In genomic region chr4:17098946-17099345, GRCh38 we compare ENCODE assay signal across 26 cellular contexts.
"Had no signal": no experiment of that assay in that cellular context is flagged by ENCODE, and none has a peak within 500 bp of the region (broad histone marks: within the 10 kb centered on the region; RNA-seq: fewer than 3 reads in every experiment).

No MANE protein-coding gene starts in this region.

- H3K9me3 Mint-ChIP-seq: natural killer cell; nephron progenitor cell; neural progenitor cell; stimulated activated naive B cell treated with anti-CD40 and anti-IgM and Interleukin-4, amounts not matched to agents 10 μg/mL and 1 μg/mL and 100 μg/mL, for 72 hours had no signal

- H3K4me1 Mint-ChIP-seq: naive B cell; stimulated activated naive B cell treated with anti-CD40 and anti-IgM and Interleukin-4, amounts not matched to agents 10 μg/mL and 1 μg/mL and 100 μg/mL, for 72 hours had no signal

- H3K27me3 Mint-ChIP-seq: stimulated activated naive B cell treated with anti-CD40 and anti-IgM and Interleukin-4, amounts not matched to agents 10 μg/mL and 1 μg/mL and 100 μg/mL, for 72 hours had no signal

- DNase-seq: islet precursor cell; left ventricle myocardium inferior; mesendoderm; naive B cell; natural killer cell; nephron progenitor cell; occipital lobe; psoas muscle; right lobe of liver; stimulated activated CD4-positive, alpha-beta T cell treated with anti-CD3 and anti-CD28 coated beads, Interleukin-1b, Interleukin-23, amount 100 ng/mL, for 48 hours; stimulated activated CD4-positive, alpha-beta T cell treated with anti-CD3 and anti-CD28 coated beads, Interleukin-4, amount 100 ng/mL, for 1 hour; stimulated activated naive B cell treated with anti-CD40 and anti-IgM and Interleukin-4, amounts not matched to agents 10 μg/mL and 1 μg/mL and 100 μg/mL, for 72 hours; stimulated activated naive CD8-positive, alpha-beta T cell treated with anti-CD3 and anti-CD28 coated beads, Interleukin-15, Interleukin-2, amounts not matched to agents 100 U/mL and 50 U/mL, for 24 hours; stomach; tibial artery; trophoblast cell; upper lobe of right lung had no signal

- H3K27me3 ChIP-seq: hepatocyte, neural progenitor cell, neutrophil, right lobe of liver, stomach, suprapubic skin, tibial artery, upper lobe of right lung had no signal

- H3K36me3 Mint-ChIP-seq: mesothelial cell of epicardium; naive B cell; natural killer cell; neural progenitor cell; stimulated activated naive B cell treated with anti-CD40 and anti-IgM and Interleukin-4, amounts not matched to agents 10 μg/mL and 1 μg/mL and 100 μg/mL, for 72 hours had no signal

- FAIRE-seq: urothelium cell line had no signal

- H3K4me3 Mint-ChIP-seq: mesothelial cell of epicardium; naive B cell; natural killer cell; nephron progenitor cell; neural progenitor cell; stimulated activated naive B cell treated with anti-CD40 and anti-IgM and Interleukin-4, amounts not matched to agents 10 μg/mL and 1 μg/mL and 100 μg/mL, for 72 hours had no signal

- H3K36me3 ChIP-seq: left ventricle myocardium inferior, neural progenitor cell, neutrophil, right lobe of liver, stomach, suprapubic skin, thoracic aorta, tibial artery, upper lobe of right lung had no signal

- H3K4me3 ChIP-seq: hepatocyte, left ventricle myocardium inferior, lung, neural progenitor cell, psoas muscle, right lobe of liver, smooth muscle cell, stomach, suprapubic skin, thoracic aorta, tibial artery, upper lobe of right lung had no signal

- H3K27ac Mint-ChIP-seq: mesothelial cell of epicardium; naive B cell; natural killer cell; nephron progenitor cell; neural progenitor cell; stimulated activated naive B cell treated with anti-CD40 and anti-IgM and Interleukin-4, amounts not matched to agents 10 μg/mL and 1 μg/mL and 100 μg/mL, for 72 hours had no signal
